13 cellular contexts compared by ENCODE assay signal in the genomic region with DNA sequence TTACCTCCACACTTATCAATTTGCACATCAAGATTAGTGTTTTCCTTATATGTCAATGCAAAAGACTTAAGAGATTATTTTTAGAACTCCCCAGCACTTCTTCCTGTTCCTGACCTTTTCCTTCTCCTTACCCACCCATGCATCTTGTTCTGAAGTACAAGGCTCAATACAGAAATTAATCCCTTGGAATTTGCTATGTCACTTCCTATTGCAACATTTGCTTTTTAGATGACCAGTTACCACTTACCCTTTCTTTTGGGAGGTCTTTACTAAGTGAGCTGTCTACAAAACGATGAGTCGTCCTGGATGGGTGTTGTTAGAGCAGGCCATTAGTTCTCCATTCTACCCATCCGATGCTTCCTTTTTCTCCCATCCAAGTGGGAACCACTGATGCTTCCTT.
A peak's percentile ranks its signal among the peaks of the same experiment; 100 is the strongest.
DNase-seq lines count a peak whose midpoint lies in the region; ATAC-seq and TF ChIP-seq lines count a peak whose summit lies in the region.
"Had no signal": no experiment of that assay in that cellular context is flagged by ENCODE, and none has a peak within 500 bp of the region (broad histone marks: within the 10 kb centered on the region; RNA-seq: fewer than 3 reads in every experiment).

No MANE protein-coding gene starts in this region.

- peaks cover 29% of the 10 kb centered on the region for H3K4me1 Mint-ChIP-seq in endodermal cell
- peaks cover 23% of the 10 kb centered on the region for H3K4me1 Mint-ChIP-seq in chondrocyte (ENCODE audit: low read depth)
- peaks cover 2% of the 10 kb centered on the region for H3K4me1 Mint-ChIP-seq in CD14-positive monocyte

- H3K9ac ChIP-seq in endodermal cell (ENCODE audit: extremely low read depth, low read length, poor library complexity, severe bottlenecking): no peak overlapping the region

- no peaks in the 10 kb centered on the region for H3K27me3 ChIP-seq in endodermal cell (ENCODE audit: control insufficient read depth, insufficient read depth, low read length, poor library complexity, severe bottlenecking)
- H3K27me3 ChIP-seq: body of pancreas, ovary had no signal

- H3K36me3 Mint-ChIP-seq in endodermal cell (ENCODE audit: low read depth) (peaks cover 15% of the 10 kb centered on the region), chondrocyte (ENCODE audit: low read depth) (no peaks in the 10 kb centered on the region), CD14-positive monocyte (no peaks in the 10 kb centered on the region)

- H3K36me3 ChIP-seq in endodermal cell (ENCODE audit: control insufficient read depth, insufficient read depth, low read length): peaks cover 34% of the 10 kb centered on the region
- H3K36me3 ChIP-seq: ovary had no signal

- peak overlapping the region; percentile 56 for H3K27ac Mint-ChIP-seq in endodermal cell
- no peak overlapping the region for H3K27ac Mint-ChIP-seq in chondrocyte (ENCODE audit: unreplicated experiment)
- H3K27ac Mint-ChIP-seq in CD14-positive monocyte: peak overlapping the region in 2 of 7 donors; percentile 14 to 30

- no peaks in the 10 kb centered on the region for H3K9me3 ChIP-seq in endodermal cell (ENCODE audit: control insufficient read depth, low read length)
- H3K9me3 ChIP-seq: body of pancreas, ovary had no signal

- H3K27ac ChIP-seq in endodermal cell (ENCODE audit: low read depth, low read length): no peak overlapping the region
- H3K27ac ChIP-seq: body of pancreas, ovary had no signal

- DNase-seq in EL (peak; percentile 94), NCI-H460 (ENCODE audit: extremely low read depth, low read depth) (peak; percentile 89), endodermal cell (no peak), renal cortical epithelial cell (ENCODE audit: low read depth) (peak; percentile 41), chondrocyte (ENCODE audit: low spot score) (no peak), CD14-positive monocyte (ENCODE audit: low spot score) (no peak)
- no peak for DNase-seq in activated effector memory CD4-positive, alpha-beta T cell treated with anti-CD3 and anti-CD28 coated beads, Interleukin-2, amount 50 U/mL, for 16 hours
- DNase-seq: body of pancreas, DND-41, NCI-H748 treated with DMSO at 0.1 percent for 48 hours, ovary had no signal

- H3K4me1 ChIP-seq in endodermal cell (ENCODE audit: control insufficient read depth, insufficient read depth, low read length): peaks cover 6% of the 10 kb centered on the region
- H3K4me1 ChIP-seq: body of pancreas had no signal

- intact Hi-C loops in CD14-positive monocyte (cut with micrococcal nuclease): no loop called here

- TF ChIP-seq CTCF in endodermal cell (conservative IDR thresholded peaks at IDR 0.05): no peak
- TF ChIP-seq CTCF in chondrocyte (IDR thresholded peaks at IDR 0.05): no peak
- no peak for TF ChIP-seq CTCF in CD14-positive monocyte (IDR thresholded peaks at IDR 0.05)

- H3K27me3 Mint-ChIP-seq in endodermal cell (ENCODE audit: insufficient read depth): no peaks in the 10 kb centered on the region
- H3K27me3 Mint-ChIP-seq in chondrocyte (ENCODE audit: low read depth): no peaks in the 10 kb centered on the region
- peaks cover 0 to 2% (median 0%) of the 10 kb centered on the region in 3 donors for H3K27me3 Mint-ChIP-seq in CD14-positive monocyte (ENCODE audit: low read depth in 3 of 3)

- ATAC-seq in GM21529 (IDR thresholded peaks at IDR 0.05; ENCODE audit: unreplicated experiment): no peak
- ATAC-seq: body of pancreas, esophagus mucosa had no signal

- H3K9me3 Mint-ChIP-seq in endodermal cell (no peaks in the 10 kb centered on the region), chondrocyte (ENCODE audit: low read depth) (peaks cover 1% of the 10 kb centered on the region), CD14-positive monocyte (peaks cover 0 to 14% (median 6%) of the 10 kb centered on the region in 7 donors)

- 77% methylated on average over 3 of the region's 3 CpGs; no CpG with 5 or more reads in 1 of the 2 experiments for WGBS in endodermal cell (ENCODE audit: insufficient coverage in 1 of 2, insufficient read length in 1 of 2), 2 experiments

- H3K4me3 ChIP-seq in endodermal cell (ENCODE audit: low read length): no peak overlapping the region
- H3K4me3 ChIP-seq: body of pancreas, ovary had no signal

- H3K4me3 Mint-ChIP-seq in endodermal cell (no peak overlapping the region), chondrocyte (ENCODE audit: unreplicated experiment) (no peak overlapping the region), CD14-positive monocyte (no peak overlapping the region)

Comparison
In these comparisons a context has a peak if more than half of its experiments do, and no peak if none do; other contexts are left out.
1. DNase-seq: peak in EL (single experiment), NCI-H460 (single experiment) and renal cortical epithelial cell (single experiment); none in endodermal cell (single experiment), chondrocyte (single experiment), CD14-positive monocyte (single experiment) and activated effector memory CD4-positive, alpha-beta T cell treated with anti-CD3 and anti-CD28 coated beads, Interleukin-2, amount 50 U/mL, for 16 hours (single experiment).